ENCODE assay signal across 26 cellular contexts in genomic region chr1:22542886-22543285, GRCh38. TPM values are rescaled to one million over a fixed set of nuclear protein-coding genes. Genes with fewer than 3 reads are reported as not detected.
"Had no signal": no experiment of that assay in that cellular context is flagged by ENCODE, and none has a peak within 500 bp of the region (broad histone marks: within the 10 kb centered on the region; RNA-seq: fewer than 3 reads in every experiment).

No MANE protein-coding gene starts in this region.

- H3K27ac ChIP-seq: brain microvascular endothelial cell, cardiac muscle cell had no signal

- DNase-seq: activated CD4-positive, alpha-beta memory T cell treated with anti-CD3 and anti-CD28 coated beads for 36 hours; activated CD4-positive, alpha-beta T cell treated with anti-CD3 and anti-CD28 coated beads, Interleukin-2, amount 10 ng/mL, durations not matched to agents 7 days and 5 days; activated CD4-positive, CD25-positive, alpha-beta regulatory T cell; activated CD8-positive, alpha-beta memory T cell treated with anti-CD3 and anti-CD28 coated beads for 24 hours; activated gamma-delta T cell; activated naive CD4-positive, alpha-beta T cell treated with anti-CD3 and anti-CD28 coated beads, Interleukin-2, amount 10 ng/mL, durations not matched to agents 7 days and 5 days; activated naive CD8-positive, alpha-beta T cell treated with anti-CD3 and anti-CD28 coated beads for 36 hours; activated T-cell treated with anti-CD3 and anti-CD28 coated beads for 4 hours; activated T-cell treated with anti-CD3 and anti-CD28 coated beads, Interleukin-2, amount 50 U/mL, for 48 hours; brain microvascular endothelial cell; Karpas-422; MM.1S; NCI-H1694; NCI-H2029; NCI-H345; NCI-H510A; NCI-H69; PC-3; SHP77 treated with DMSO at 0.1 percent for 48 hours; T-cell; T-helper 2 cell; T1000 had no signal

- FAIRE-seq: TTC549 had no signal

- H3K4me3 ChIP-seq: cardiac muscle cell had no signal

- H3K36me3 ChIP-seq: brain microvascular endothelial cell, cardiac muscle cell had no signal

- ATAC-seq: activated T-helper 17 cell treated with anti-CD3 and anti-CD28 coated beads, Interleukin-2, amount 50 U/mL, for 72 hours; PC-3; T-cell had no signal

RNA-seq across cellular contexts. Expression of gene EPHA8, which starts 20.4 kb away (rescaled TPM):
- total RNA-seq: activated CD4-positive, alpha-beta memory T cell treated with anti-CD3 and anti-CD28 coated beads for 36 hours; activated CD4-positive, alpha-beta T cell treated with anti-CD3 and anti-CD28 coated beads, Interleukin-2, amount 10 ng/mL, durations not matched to agents 7 days and 5 days; activated naive CD8-positive, alpha-beta T cell treated with anti-CD3 and anti-CD28 coated beads for 36 hours; activated T-helper 17 cell treated with anti-CD3 and anti-CD28 coated beads, Interleukin-2, amount 50 U/mL, for 72 hours; SK-MEL-5 had no signal
